In genomic region chr4:119279945-119280344, GRCh38 we compare ENCODE assay signal across 7 cellular contexts. TPM values are rescaled to one million over a fixed set of nuclear protein-coding genes. Genes with fewer than 3 reads are reported as not detected.
"Had no signal": no experiment of that assay in that cellular context is flagged by ENCODE, and none has a peak within 500 bp of the region (broad histone marks: within the 10 kb centered on the region; RNA-seq: fewer than 3 reads in every experiment).

No MANE protein-coding gene starts in this region.

RNA-seq across cellular contexts. Expression of gene FABP2, which starts 42.0 kb away (rescaled TPM):
- total RNA-seq: activated CD4-positive, alpha-beta memory T cell treated with anti-CD3 and anti-CD28 coated beads for 36 hours; activated CD4-positive, alpha-beta T cell treated with anti-CD3 and anti-CD28 coated beads, Interleukin-2, amount 10 ng/mL, durations not matched to agents 7 days and 5 days; activated naive CD8-positive, alpha-beta T cell treated with anti-CD3 and anti-CD28 coated beads for 36 hours; activated T-cell treated with anti-CD3 and anti-CD28 coated beads, Interleukin-2, amount 50 U/mL, for 4 hours; NCI-H460; OCI-LY7; RPMI7951 had no signal
